8 cellular contexts compared by ENCODE assay signal in the genomic region with DNA sequence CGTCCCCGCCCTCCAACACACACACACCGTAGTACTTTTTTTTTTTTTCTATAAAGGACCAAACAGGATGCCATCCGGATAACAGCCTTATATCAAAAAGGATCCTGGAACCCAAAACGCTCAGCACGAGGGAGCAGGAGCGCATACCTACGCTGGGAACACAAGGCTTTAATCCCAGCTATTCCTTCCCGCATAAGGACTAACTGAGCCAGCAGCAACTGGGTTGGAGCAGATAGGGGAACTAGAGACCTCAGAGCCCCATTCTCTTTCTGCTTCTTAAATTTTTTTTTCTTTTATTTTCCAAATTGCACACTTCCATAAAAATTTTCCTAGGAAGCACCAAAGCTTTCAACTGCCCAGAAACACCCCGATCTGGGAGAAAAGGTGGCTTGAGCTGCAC. TPM values are rescaled to one million over a fixed set of nuclear protein-coding genes. Genes with fewer than 3 reads are reported as not detected.
DNase-seq lines count a peak whose midpoint lies in the region; ATAC-seq and TF ChIP-seq lines count a peak whose summit lies in the region.

No MANE protein-coding gene starts in this region.

- H3K4me1 ChIP-seq in right lobe of liver: peaks cover 0 to 22% (median 5%) of the 10 kb centered on the region in 4 donors
- peaks cover 2% of the 10 kb centered on the region for H3K4me1 ChIP-seq in thymus (ENCODE audit: control insufficient read depth, insufficient read depth, low read length)
- no peaks in the 10 kb centered on the region for H3K4me1 ChIP-seq in foreskin keratinocyte

- H3K4me1 Mint-ChIP-seq in activated T-cell treated with anti-CD3 and anti-CD28 coated beads, Interleukin-2, amount 50 U/mL, for 72 hours (ENCODE audit: low read depth): peaks cover 8% of the 10 kb centered on the region
- H3K4me1 Mint-ChIP-seq in activated naive CD8-positive, alpha-beta T cell treated with anti-CD3 and anti-CD28 coated beads, Interleukin-2, amount 50 U/mL, for 24 hours: peaks cover 21% of the 10 kb centered on the region

- H3K27me3 ChIP-seq in right lobe of liver: no peaks in the 10 kb centered on the region
- no peaks in the 10 kb centered on the region for H3K27me3 ChIP-seq in thymus (ENCODE audit: control insufficient read depth, insufficient read depth)
- no peaks in the 10 kb centered on the region for H3K27me3 ChIP-seq in foreskin keratinocyte

- H3K36me3 Mint-ChIP-seq in activated T-cell treated with anti-CD3 and anti-CD28 coated beads, Interleukin-2, amount 50 U/mL, for 72 hours (ENCODE audit: insufficient read depth in 2 of 2): peaks cover 4 to 13% of the 10 kb centered on the region in 2 donors
- peaks cover 11% of the 10 kb centered on the region for H3K36me3 Mint-ChIP-seq in activated naive CD8-positive, alpha-beta T cell treated with anti-CD3 and anti-CD28 coated beads, Interleukin-2, amount 50 U/mL, for 24 hours (ENCODE audit: low read depth)

- TF ChIP-seq CTCF in right lobe of liver (IDR thresholded peaks at IDR 0.05) (no peak), foreskin keratinocyte (conservative IDR thresholded peaks at IDR 0.05) (no peak)

- no peaks in the 10 kb centered on the region for H3K9me3 ChIP-seq in right lobe of liver
- no peaks in the 10 kb centered on the region for H3K9me3 ChIP-seq in thymus (ENCODE audit: control insufficient read depth)

- H3K27ac ChIP-seq in right lobe of liver: peak overlapping the region; percentile 80 to 94 (median 92)
- H3K27ac ChIP-seq in thymus (ENCODE audit: low read depth): no peak overlapping the region
- H3K27ac ChIP-seq in foreskin keratinocyte: no peak overlapping the region

- H3K27me3 Mint-ChIP-seq in activated T-cell treated with anti-CD3 and anti-CD28 coated beads, Interleukin-2, amount 50 U/mL, for 72 hours (ENCODE audit: low read depth): no peaks in the 10 kb centered on the region
- peaks cover 2% of the 10 kb centered on the region for H3K27me3 Mint-ChIP-seq in activated naive CD8-positive, alpha-beta T cell treated with anti-CD3 and anti-CD28 coated beads, Interleukin-2, amount 50 U/mL, for 24 hours

- no peak for TF ChIP-seq POLR2A in right lobe of liver (IDR thresholded peaks at IDR 0.05)

- H3K4me3 Mint-ChIP-seq in activated T-cell treated with anti-CD3 and anti-CD28 coated beads, Interleukin-2, amount 50 U/mL, for 72 hours: peak overlapping the region; percentile 82 to 87
- peak overlapping the region; percentile 75 for H3K4me3 Mint-ChIP-seq in activated naive CD8-positive, alpha-beta T cell treated with anti-CD3 and anti-CD28 coated beads, Interleukin-2, amount 50 U/mL, for 24 hours

- 39% methylated on average over 10 of the region's 10 CpGs for WGBS in right lobe of liver (ENCODE audit: insufficient coverage, low coverage, low lambda C conversion rate, missing lambda C conversion rate)
- 39% methylated on average over 10 of the region's 10 CpGs for WGBS in thymus

- H3K4me3 ChIP-seq in right lobe of liver (peak overlapping the region; percentile 76 to 88 (median 87)), thymus (ENCODE audit: low read length) (peak overlapping the region; percentile 82)

- H3K27ac Mint-ChIP-seq in activated T-cell treated with anti-CD3 and anti-CD28 coated beads, Interleukin-2, amount 50 U/mL, for 72 hours: no peak overlapping the region
- H3K27ac Mint-ChIP-seq in activated naive CD8-positive, alpha-beta T cell treated with anti-CD3 and anti-CD28 coated beads, Interleukin-2, amount 50 U/mL, for 24 hours: peak overlapping the region; percentile 64

- ATAC-seq in activated T-cell treated with anti-CD3 and anti-CD28 coated beads, Interleukin-2, amount 50 U/mL, for 72 hours (replicated peaks in 1 of 2): no peak
- ATAC-seq in activated naive CD8-positive, alpha-beta T cell treated with anti-CD3 and anti-CD28 coated beads, Interleukin-2, amount 50 U/mL, for 24 hours: no peak
- ATAC-seq in right lobe of liver (peak in 1 of 4 donors; percentile 11), HG03135 (IDR thresholded peaks at IDR 0.05; ENCODE audit: unreplicated experiment) (no peak), foreskin keratinocyte (no peak)

- intact Hi-C loops in right lobe of liver (cut with DNase I): no loop called here

- H3K9me3 Mint-ChIP-seq in activated T-cell treated with anti-CD3 and anti-CD28 coated beads, Interleukin-2, amount 50 U/mL, for 72 hours: peaks cover 2 to 5% of the 10 kb centered on the region in 2 donors
- H3K9me3 Mint-ChIP-seq in activated naive CD8-positive, alpha-beta T cell treated with anti-CD3 and anti-CD28 coated beads, Interleukin-2, amount 50 U/mL, for 24 hours: peaks cover 13% of the 10 kb centered on the region

- DNase-seq in activated T-cell treated with anti-CD3 and anti-CD28 coated beads, Interleukin-2, amount 50 U/mL, for 72 hours: no peak
- no peak for DNase-seq in activated T-cell treated with anti-CD3 and anti-CD28 coated beads, Interleukin-2, amount 50 U/mL, for 48 hours
- DNase-seq in activated naive CD8-positive, alpha-beta T cell treated with anti-CD3 and anti-CD28 coated beads, Interleukin-2, amount 50 U/mL, for 24 hours: no peak
- no peak for DNase-seq in right lobe of liver
- no peak for DNase-seq in foreskin keratinocyte
- no peak for DNase-seq in NCI-H2107 treated with DMSO at 0.1 percent for 48 hours (lab: John Stamatoyannopoulos, UW; ENCODE audit: unreplicated experiment)

- H3K36me3 ChIP-seq in right lobe of liver (no peaks in the 10 kb centered on the region), thymus (ENCODE audit: control insufficient read depth, insufficient read depth) (no peaks in the 10 kb centered on the region)

RNA-seq across cellular contexts. Expression of gene TRANK1, which starts 1.3 kb away (rescaled TPM):
- total RNA-seq in activated T-cell treated with anti-CD3 and anti-CD28 coated beads, Interleukin-2, amount 50 U/mL, for 72 hours: 10 to 100 TPM; 19.1 to 25.8 TPM
- total RNA-seq in right lobe of liver: 10 to 100 TPM in 5 of 6 experiments, 1 to 10 TPM in 1; 8.8 to 33.9 (median 19.6) TPM
- polyA plus RNA-seq in thymus: 6.8 TPM
- total RNA-seq in foreskin keratinocyte: 1.9 and 2.7 TPM in 2 replicates
- 0.31 and 0.34 TPM in 2 replicates for polyA plus RNA-seq in foreskin keratinocyte

RNA-seq across cellular contexts. Expression of gene EPM2AIP1, which starts 49.3 kb away (rescaled TPM):
- total RNA-seq in activated T-cell treated with anti-CD3 and anti-CD28 coated beads, Interleukin-2, amount 50 U/mL, for 72 hours: 10 to 100 TPM; 12.1 to 19.0 TPM
- 1 to 10 TPM; 4.5 to 8.9 (median 6.1) TPM for total RNA-seq in right lobe of liver
- polyA plus RNA-seq in thymus: 11.3 TPM
- 5.1 and 6.1 TPM in 2 replicates for total RNA-seq in foreskin keratinocyte
- polyA plus RNA-seq in foreskin keratinocyte: 1.3 TPM in 2 replicates

RNA-seq across cellular contexts. Expression of gene MLH1, which starts 49.7 kb away (rescaled TPM):
- total RNA-seq in activated T-cell treated with anti-CD3 and anti-CD28 coated beads, Interleukin-2, amount 50 U/mL, for 72 hours: 10 to 100 TPM; 80.3 to 81.8 TPM
- 10 to 100 TPM; 13.1 to 23.2 (median 15.3) TPM for total RNA-seq in right lobe of liver
- polyA plus RNA-seq in thymus: 21.9 TPM
- 54.5 and 59.9 TPM in 2 replicates for total RNA-seq in foreskin keratinocyte
- 28.9 and 33.9 TPM in 2 replicates for polyA plus RNA-seq in foreskin keratinocyte

Comparison
In these comparisons a context has a peak if more than half of its experiments do, and no peak if none do; other contexts are left out.
1. H3K27ac ChIP-seq: peak in right lobe of liver (3 of 3); none in thymus (single experiment) and foreskin keratinocyte (single experiment).